10 cellular contexts compared by ENCODE assay signal in genomic region chr11:8354622-8355417, GRCh38.
A peak's percentile ranks its signal among the peaks of the same experiment; 100 is the strongest.
DNase-seq lines count a peak whose midpoint lies in the region; ATAC-seq and TF ChIP-seq lines count a peak whose summit lies in the region.
"Had no signal": no experiment of that assay in that cellular context is flagged by ENCODE, and none has a peak within 500 bp of the region (broad histone marks: within the 10 kb centered on the region; RNA-seq: fewer than 3 reads in every experiment).

No MANE protein-coding gene starts in this region.

- H4K20me1 ChIP-seq in PC-9 (ENCODE audit: insufficient read depth): no peaks in the 10 kb centered on the region

- peaks cover 3% of the 10 kb centered on the region; the same call in 1 of the 2 replicates for H3F3A ChIP-seq in PC-9 (ENCODE audit: insufficient read depth, low read depth)

- peak overlapping the region; percentile 39; the same call in 1 of the 2 replicates for H3K4me3 ChIP-seq in PC-9
- H3K4me3 ChIP-seq: right lobe of liver had no signal

- no peaks in the 10 kb centered on the region for H3K9me3 ChIP-seq in PC-9 (ENCODE audit: insufficient read depth, low read depth)
- H3K9me3 ChIP-seq: Peyer's patch, right lobe of liver had no signal

- H3K27ac Mint-ChIP-seq in stimulated activated naive B cell treated with anti-CD40 and anti-IgM and Interleukin-4, amounts not matched to agents 10 μg/mL and 1 μg/mL and 100 μg/mL, for 72 hours: no peak overlapping the region
- no peak overlapping the region for H3K27ac Mint-ChIP-seq in T-cell
- H3K27ac Mint-ChIP-seq in activated CD4-positive, alpha-beta T cell treated with anti-CD3 and anti-CD28 coated beads, Interleukin-2, amount 10 ng/mL, durations not matched to agents 7 days and 5 days: no peak overlapping the region

- POLR2A ChIA-PET in PC-9 (lab: Charles Lee; ENCODE audit: unreplicated experiment): no interaction called here
- POLR2A ChIA-PET in GM10248 (lab: Yijun Ruan, JAX): no interaction called here
- POLR2A ChIA-PET in T-cell (lab: Charles Lee): no interaction called here
- POLR2A ChIA-PET in activated CD4-positive, alpha-beta T cell treated with anti-CD3 and anti-CD28 coated beads, Interleukin-2, amount 10 ng/mL, durations not matched to agents 7 days and 5 days (lab: Charles Lee): no interaction called here

- H3K4me3 Mint-ChIP-seq in stimulated activated naive B cell treated with anti-CD40 and anti-IgM and Interleukin-4, amounts not matched to agents 10 μg/mL and 1 μg/mL and 100 μg/mL, for 72 hours: peak overlapping the region in 1 of 2 donors; percentile 58
- H3K4me3 Mint-ChIP-seq in T-cell: no peak overlapping the region
- no peak overlapping the region for H3K4me3 Mint-ChIP-seq in activated CD4-positive, alpha-beta T cell treated with anti-CD3 and anti-CD28 coated beads, Interleukin-2, amount 10 ng/mL, durations not matched to agents 7 days and 5 days

- TF ChIP-seq CTCF in PC-9 (conservative IDR thresholded peaks at IDR 0.05): no peak
- peak; percentile 21 for TF ChIP-seq CTCF in foreskin keratinocyte (conservative IDR thresholded peaks at IDR 0.05)
- no peak for TF ChIP-seq CTCF in GM10248 (IDR thresholded peaks at IDR 0.05; ENCODE audit: control extremely low read depth, extremely low read depth, low read depth, missing control alignments)

- peaks cover 24 to 27% of the 10 kb centered on the region in 2 donors for H3K27me3 Mint-ChIP-seq in stimulated activated naive B cell treated with anti-CD40 and anti-IgM and Interleukin-4, amounts not matched to agents 10 μg/mL and 1 μg/mL and 100 μg/mL, for 72 hours
- peaks cover 17 to 19% of the 10 kb centered on the region in 2 donors for H3K27me3 Mint-ChIP-seq in T-cell
- peaks cover 13% of the 10 kb centered on the region for H3K27me3 Mint-ChIP-seq in activated CD4-positive, alpha-beta T cell treated with anti-CD3 and anti-CD28 coated beads, Interleukin-2, amount 10 ng/mL, durations not matched to agents 7 days and 5 days

- no peaks in the 10 kb centered on the region for H3K9me2 ChIP-seq in PC-9 (ENCODE audit: insufficient read depth)

- DNase-seq in PC-9 (peak in 1 of 2 experiments; percentile 26), foreskin keratinocyte (no peak), GM10248 (ENCODE audit: extremely low spot score) (no peak), T-cell (no peak)
- no peak for DNase-seq in stimulated activated naive B cell treated with anti-CD40 and anti-IgM and Interleukin-4, amounts not matched to agents 10 μg/mL and 1 μg/mL and 100 μg/mL, for 72 hours
- DNase-seq in activated CD4-positive, alpha-beta T cell treated with anti-CD3 and anti-CD28 coated beads, Interleukin-2, amount 50 U/mL, for 4 hours: no peak
- no peak for DNase-seq in activated CD4-positive, alpha-beta T cell treated with anti-CD3 and anti-CD28 coated beads, Interleukin-2, amount 10 ng/mL, durations not matched to agents 7 days and 5 days

- H3K4me1 ChIP-seq in PC-9 (replicated peaks; ENCODE audit: insufficient read depth) (peaks cover 15% of the 10 kb centered on the region), foreskin keratinocyte (no peaks in the 10 kb centered on the region)
- H3K4me1 ChIP-seq: right lobe of liver had no signal

- H3K9me3 Mint-ChIP-seq in stimulated activated naive B cell treated with anti-CD40 and anti-IgM and Interleukin-4, amounts not matched to agents 10 μg/mL and 1 μg/mL and 100 μg/mL, for 72 hours: no peaks in the 10 kb centered on the region
- H3K9me3 Mint-ChIP-seq in T-cell: no peaks in the 10 kb centered on the region
- H3K9me3 Mint-ChIP-seq in activated CD4-positive, alpha-beta T cell treated with anti-CD3 and anti-CD28 coated beads, Interleukin-2, amount 10 ng/mL, durations not matched to agents 7 days and 5 days: no peaks in the 10 kb centered on the region

- no TSS peak for BruUV-seq in PC-9 (replicated peaks; lab: Mats Ljungman, UMichigan)

- no peak overlapping the region for H2AFZ ChIP-seq in PC-9

- no peaks in the 10 kb centered on the region for H3K79me2 ChIP-seq in PC-9 (ENCODE audit: low read depth)

- intact Hi-C loops in PC-9 (cut with micrococcal nuclease; ENCODE audit: unreplicated experiment): loop anchor here (2.0 kb wide), 1 partner anchor 20 kb away; no protein-coding TSS in a partner anchor

- ATAC-seq in foreskin keratinocyte: peak; percentile 24
- ATAC-seq in stimulated activated naive B cell treated with anti-CD40 and anti-IgM and Interleukin-4, amounts not matched to agents 10 μg/mL and 1 μg/mL and 100 μg/mL, for 72 hours (replicated peaks): peak; percentile 52 to 64
- ATAC-seq in T-cell (replicated peaks in 1 of 4): no peak

- H3K36me3 Mint-ChIP-seq in stimulated activated naive B cell treated with anti-CD40 and anti-IgM and Interleukin-4, amounts not matched to agents 10 μg/mL and 1 μg/mL and 100 μg/mL, for 72 hours: no peaks in the 10 kb centered on the region
- H3K36me3 Mint-ChIP-seq in T-cell: no peaks in the 10 kb centered on the region
- H3K36me3 Mint-ChIP-seq in activated CD4-positive, alpha-beta T cell treated with anti-CD3 and anti-CD28 coated beads, Interleukin-2, amount 10 ng/mL, durations not matched to agents 7 days and 5 days (ENCODE audit: low read depth): no peaks in the 10 kb centered on the region

- CTCF ChIA-PET in PC-9 (lab: Charles Lee) (interaction anchor here (0.6 to 0.8 kb wide), 3 partner anchors 19 to 413 kb away, joined by 4 to 6 read pairs (median 4); no protein-coding TSS in a partner anchor), GM10248 (lab: Yijun Ruan, JAX) (interaction anchor here (1.2 kb wide), 2 partner anchors 12 to 13 kb away, joined by 3 read pairs; no protein-coding TSS in a partner anchor), T-cell (lab: Charles Lee) (no interaction called here)
- CTCF ChIA-PET in activated CD4-positive, alpha-beta T cell treated with anti-CD3 and anti-CD28 coated beads, Interleukin-2, amount 10 ng/mL, durations not matched to agents 7 days and 5 days (lab: Charles Lee): interaction anchor here (0.5 kb wide), 1 partner anchor 335 kb away, joined by 5 read pairs; no protein-coding TSS in a partner anchor

- no peaks in the 10 kb centered on the region for H3K36me3 ChIP-seq in PC-9 (ENCODE audit: low read depth)
- H3K36me3 ChIP-seq: Peyer's patch, right lobe of liver had no signal

- peak overlapping the region; percentile 66 for H3K4me2 ChIP-seq in PC-9

- no peak overlapping the region for H3K27ac ChIP-seq in PC-9
- H3K27ac ChIP-seq in foreskin keratinocyte: no peak overlapping the region
- H3K27ac ChIP-seq: Peyer's patch, right lobe of liver had no signal

- no peak; the same call in 1 of the 2 replicates for TF ChIP-seq RAD21 in Ishikawa (IDR thresholded peaks at IDR 0.05; ENCODE audit: low read depth)

- H3K27me3 ChIP-seq in PC-9 (ENCODE audit: insufficient read depth, low read depth) (no peaks in the 10 kb centered on the region), foreskin keratinocyte (peaks cover 43% of the 10 kb centered on the region)
- H3K27me3 ChIP-seq: Peyer's patch, right lobe of liver had no signal

- TF ChIP-seq EP300 in Ishikawa (IDR thresholded peaks at IDR 0.05; ENCODE audit: borderline replicate concordance): no peak

- H3K4me1 Mint-ChIP-seq in stimulated activated naive B cell treated with anti-CD40 and anti-IgM and Interleukin-4, amounts not matched to agents 10 μg/mL and 1 μg/mL and 100 μg/mL, for 72 hours: peaks cover 8 to 11% of the 10 kb centered on the region in 2 donors
- H3K4me1 Mint-ChIP-seq in T-cell: peaks cover 4 to 7% (median 4%) of the 10 kb centered on the region in 3 donors
- peaks cover 2% of the 10 kb centered on the region for H3K4me1 Mint-ChIP-seq in activated CD4-positive, alpha-beta T cell treated with anti-CD3 and anti-CD28 coated beads, Interleukin-2, amount 10 ng/mL, durations not matched to agents 7 days and 5 days

TF ChIP-seq in Ishikawa, 13 proteins besides CTCF, POLR2A, EP300 and RAD21 (continues in another document):
- TF ChIP-seq YY1 (IDR thresholded peaks at IDR 0.05; ENCODE audit: low read depth): no peak
- TF ChIP-seq TEAD4 (IDR thresholded peaks at IDR 0.05): no peak
- no peak for TF ChIP-seq FOXM1 (IDR thresholded peaks at IDR 0.05; ENCODE audit: borderline replicate concordance, low read depth)
- TF ChIP-seq EGR1 (IDR thresholded peaks at IDR 0.05): no peak
- TF ChIP-seq CEBPB (IDR thresholded peaks at IDR 0.05): no peak
- TF ChIP-seq MAX (IDR thresholded peaks at IDR 0.05): 0 out of 2 replicates have a peak, but pooled peaks have one; percentile 18
- no peak for TF ChIP-seq USF1 (IDR thresholded peaks at IDR 0.05)
- TF ChIP-seq REST (IDR thresholded peaks at IDR 0.05; ENCODE audit: low read depth): no peak

Comparison
In these comparisons a context has a peak if more than half of its experiments do, and no peak if none do; other contexts are left out.
1. ATAC-seq: peak in foreskin keratinocyte (single experiment) and stimulated activated naive B cell treated with anti-CD40 and anti-IgM and Interleukin-4, amounts not matched to agents 10 μg/mL and 1 μg/mL and 100 μg/mL, for 72 hours (2 of 2); none in T-cell (0 of 4).
2. CTCF ChIA-PET loops: an anchor here in PC-9 (0.6 to 0.8 kb wide), GM10248 (1.2 kb wide) and activated CD4-positive, alpha-beta T cell treated with anti-CD3 and anti-CD28 coated beads, Interleukin-2, amount 10 ng/mL, durations not matched to agents 7 days and 5 days (0.5 kb wide); none called in T-cell.